11 cellular contexts compared by ENCODE assay signal in genomic region chr5:32027093-32027716, GRCh38.
A peak's percentile ranks its signal among the peaks of the same experiment; 100 is the strongest.
DNase-seq lines count a peak whose midpoint lies in the region; ATAC-seq and TF ChIP-seq lines count a peak whose summit lies in the region.
"Had no signal": no experiment of that assay in that cellular context is flagged by ENCODE, and none has a peak within 500 bp of the region (broad histone marks: within the 10 kb centered on the region; RNA-seq: fewer than 3 reads in every experiment).

No MANE protein-coding gene starts in this region.

- 57 to 63% methylated on average over 14 of the region's 14 CpGs for WGBS in sigmoid colon, 2 donors

- TF ChIP-seq EP300 in sigmoid colon (IDR thresholded peaks at IDR 0.05): no peak

- H3K27ac Mint-ChIP-seq in activated CD4-positive, alpha-beta T cell treated with anti-CD3 and anti-CD28 coated beads, Interleukin-2, amount 10 ng/mL, durations not matched to agents 7 days and 5 days: no peak overlapping the region
- H3K27ac Mint-ChIP-seq: activated B cell treated with CpG ODN at 0.5 μM for 24 hours had no signal

- no peaks in the 10 kb centered on the region for H3K27me3 Mint-ChIP-seq in activated CD4-positive, alpha-beta T cell treated with anti-CD3 and anti-CD28 coated beads, Interleukin-2, amount 10 ng/mL, durations not matched to agents 7 days and 5 days

- DNase-seq in EL (peak; percentile 31), amygdala (lab: John Stamatoyannopoulos, UW) (peak in 47 of 56 donors; percentile 12 to 93 (median 52)), head of caudate nucleus (peak; percentile 42 to 92 (median 71)), sigmoid colon (no peak), NCI-H774 (lab: John Stamatoyannopoulos, UW) (no peak), MV-4-11 (lab: John Stamatoyannopoulos, UW) (no peak)
- DNase-seq in activated CD4-positive, alpha-beta T cell treated with anti-CD3 and anti-CD28 coated beads, Interleukin-2, amount 10 ng/mL, durations not matched to agents 7 days and 5 days: no peak
- DNase-seq: activated B cell treated with CpG ODN at 0.5 μM for 24 hours; stimulated activated CD4-positive, alpha-beta T cell treated with anti-CD3 and anti-CD28 coated beads, Interleukin-1b, Interleukin-23, amount 100 ng/mL, for 48 hours had no signal

- CTCF ChIA-PET in activated CD4-positive, alpha-beta T cell treated with anti-CD3 and anti-CD28 coated beads, Interleukin-2, amount 10 ng/mL, durations not matched to agents 7 days and 5 days (lab: Charles Lee): interaction anchor here (0.6 to 1.2 kb wide), 2 partner anchors 9 to 15 kb away, joined by 3 to 4 read pairs; no protein-coding TSS in a partner anchor

- peak overlapping the region; percentile 51 to 71 (median 64) for H3K27ac ChIP-seq in sigmoid colon

- no peak for TF ChIP-seq CTCF in sigmoid colon (IDR thresholded peaks at IDR 0.05)

- H3K4me1 Mint-ChIP-seq in activated CD4-positive, alpha-beta T cell treated with anti-CD3 and anti-CD28 coated beads, Interleukin-2, amount 10 ng/mL, durations not matched to agents 7 days and 5 days: no peaks in the 10 kb centered on the region
- H3K4me1 Mint-ChIP-seq: activated B cell treated with CpG ODN at 0.5 μM for 24 hours had no signal

- no peaks in the 10 kb centered on the region for H3K9me3 Mint-ChIP-seq in activated CD4-positive, alpha-beta T cell treated with anti-CD3 and anti-CD28 coated beads, Interleukin-2, amount 10 ng/mL, durations not matched to agents 7 days and 5 days
- H3K9me3 Mint-ChIP-seq: activated B cell treated with CpG ODN at 0.5 μM for 24 hours had no signal

- POLR2A ChIA-PET in activated CD4-positive, alpha-beta T cell treated with anti-CD3 and anti-CD28 coated beads, Interleukin-2, amount 10 ng/mL, durations not matched to agents 7 days and 5 days (lab: Charles Lee): no interaction called here

- TF ChIP-seq POLR2A in sigmoid colon (IDR thresholded peaks at IDR 0.05): no peak

- no peaks in the 10 kb centered on the region for H3K9me3 ChIP-seq in sigmoid colon
- H3K9me3 ChIP-seq: Caco-2 had no signal

- peaks cover 0 to 36% (median 14%) of the 10 kb centered on the region in 4 donors for H3K4me1 ChIP-seq in sigmoid colon
- H3K4me1 ChIP-seq: Caco-2 had no signal

- no peak for ATAC-seq in GM18519 (IDR thresholded peaks at IDR 0.05; ENCODE audit: low FRiP score, unreplicated experiment)

- no peak overlapping the region for H3K4me3 ChIP-seq in sigmoid colon

- no peaks in the 10 kb centered on the region for H3K36me3 Mint-ChIP-seq in activated CD4-positive, alpha-beta T cell treated with anti-CD3 and anti-CD28 coated beads, Interleukin-2, amount 10 ng/mL, durations not matched to agents 7 days and 5 days (ENCODE audit: low read depth)

- H3K4me3 Mint-ChIP-seq in activated CD4-positive, alpha-beta T cell treated with anti-CD3 and anti-CD28 coated beads, Interleukin-2, amount 10 ng/mL, durations not matched to agents 7 days and 5 days: no peak overlapping the region
- H3K4me3 Mint-ChIP-seq: activated B cell treated with CpG ODN at 0.5 μM for 24 hours had no signal

- no peaks in the 10 kb centered on the region for H3K27me3 ChIP-seq in sigmoid colon

- no peaks in the 10 kb centered on the region for H3K36me3 ChIP-seq in sigmoid colon

- intact Hi-C loops in head of caudate nucleus (cut with DNase I) (loop anchor here (10.0 kb wide), 2 partner anchors 48 to 102 kb away; no protein-coding TSS in a partner anchor), sigmoid colon (cut with DNase I) (no loop called here)

Comparison
In these comparisons a context has a peak if more than half of its experiments do, and no peak if none do; other contexts are left out.
1. DNase-seq: peak in EL (single experiment), amygdala (47 of 56) and head of caudate nucleus (42 of 42); none in sigmoid colon (single experiment), NCI-H774 (single experiment), MV-4-11 (single experiment) and activated CD4-positive, alpha-beta T cell treated with anti-CD3 and anti-CD28 coated beads, Interleukin-2, amount 10 ng/mL, durations not matched to agents 7 days and 5 days (single experiment).